Comparison of ENCODE assay signal across 22 cellular contexts in genomic region chrX:106391284-106391852, GRCh38.
DNase-seq lines count a peak whose midpoint lies in the region; ATAC-seq and TF ChIP-seq lines count a peak whose summit lies in the region.
"Had no signal": no experiment of that assay in that cellular context is flagged by ENCODE, and none has a peak within 500 bp of the region (broad histone marks: within the 10 kb centered on the region; RNA-seq: fewer than 3 reads in every experiment).

No MANE protein-coding gene starts in this region.

- H3K9ac ChIP-seq in PC-3 (ENCODE audit: low read length), result no peak overlapping the region
- H3K9ac ChIP-seq: GM23248, KMS-11 had no signal

- H3K9me2 ChIP-seq in PC-3 (replicated peaks; ENCODE audit: low read length), result no peaks in the 10 kb centered on the region

- H3K27me3 ChIP-seq in PC-3 (ENCODE audit: low read length) (no peaks in the 10 kb centered on the region), testis (no peaks in the 10 kb centered on the region), H7 (ENCODE audit: control insufficient read depth, insufficient read depth, low read length) (no peaks in the 10 kb centered on the region)
- H3K27me3 ChIP-seq: SJSA1 had no signal

- intact Hi-C loops in PC-3 (cut with micrococcal nuclease) (loop anchor here (10.0 kb wide), 2 partner anchors 77 to 187 kb away; no protein-coding TSS in a partner anchor), testis (cut with DNase I; ENCODE audit: low total_unique reads) (no loop called here)

- no TSS peak for BruUV-seq in PC-3 (replicated peaks; lab: Mats Ljungman, UMichigan)

- peak; percentile 22; the same call in 1 of the 2 replicates for ATAC-seq in PC-3
- ATAC-seq: GM12878 had no signal

- CTCF ChIA-PET in PC-3 (lab: Charles Lee), result no interaction called here

- H3K79me2 ChIP-seq in PC-3 (ENCODE audit: low read length), result no peaks in the 10 kb centered on the region

- no peak overlapping the region for H2AFZ ChIP-seq in PC-3 (ENCODE audit: low read length)
- H2AFZ ChIP-seq: GM23248 had no signal

- no peak for DNase-seq in PC-3
- DNase-seq in myocyte (ENCODE audit: low read depth), result peak; percentile 5
- DNase-seq in testis, result peak; percentile 16
- DNase-seq in H7, result no peak
- no peak for DNase-seq in CD1c-positive myeloid dendritic cell (ENCODE audit: extremely low spot score)
- no peak for DNase-seq in NCI-H774 (lab: John Stamatoyannopoulos, UW)
- DNase-seq: COR-L47, DMS 273 treated with DMSO at 0.1 percent for 48 hours, DND-41, GM23248, IMR-90, NCI-H1092 treated with DMSO at 0.1 percent for 48 hours, NCI-H1436 treated with DMSO at 0.1 percent for 48 hours, NCI-H1930, NCI-H226, NCI-H524, NCI-H82 had no signal

- POLR2A ChIA-PET in PC-3 (lab: Charles Lee; ENCODE audit: unreplicated experiment), result no interaction called here

- H3K27ac ChIP-seq in PC-3 (ENCODE audit: low read length), result no peak overlapping the region
- H3K27ac ChIP-seq in cingulate gyrus (ENCODE audit: low read depth, low read length), result peak overlapping the region; percentile 25
- H3K27ac ChIP-seq in testis, result no peak overlapping the region
- H3K27ac ChIP-seq: GM23248, KMS-11, SJSA1 had no signal

- H3K36me3 ChIP-seq in PC-3 (ENCODE audit: low read depth, low read length), result no peaks in the 10 kb centered on the region
- H3K36me3 ChIP-seq in testis (ENCODE audit: low read depth, missing control alignments), result no peaks in the 10 kb centered on the region
- no peaks in the 10 kb centered on the region for H3K36me3 ChIP-seq in H7 (replicated peaks; ENCODE audit: control insufficient read depth, insufficient read depth, low read length)
- H3K36me3 ChIP-seq: HAP-1, SJSA1 had no signal

- no peak for TF ChIP-seq POLR2A in testis (IDR thresholded peaks at IDR 0.05)

- no peaks in the 10 kb centered on the region for H4K20me1 ChIP-seq in PC-3 (ENCODE audit: low read length)

- H3K9me3 ChIP-seq in PC-3 (ENCODE audit: low read length) (no peaks in the 10 kb centered on the region), testis (no peaks in the 10 kb centered on the region)
- H3K9me3 ChIP-seq: HAP-1, SJSA1 had no signal

- no peaks in the 10 kb centered on the region for H3F3A ChIP-seq in PC-3 (ENCODE audit: low read length, unreplicated experiment)

- H3K4me2 ChIP-seq in PC-3 (ENCODE audit: low read length), result no peak overlapping the region
- H3K4me2 ChIP-seq: KMS-11 had no signal

- H3K4me3 ChIP-seq in PC-3 (ENCODE audit: low read length) (no peak overlapping the region), testis (no peak overlapping the region), H7 (ENCODE audit: insufficient read depth, low read depth, low read length) (no peak overlapping the region)
- H3K4me3 ChIP-seq: GM12878, GM23248, HAP-1, SJSA1 had no signal

- no peaks in the 10 kb centered on the region for H3K4me1 ChIP-seq in PC-3 (ENCODE audit: insufficient read depth, low read length)
- H3K4me1 ChIP-seq in testis, result no peaks in the 10 kb centered on the region
- H3K4me1 ChIP-seq: HAP-1, SJSA1 had no signal

- WGBS in testis, 2 donors, result 63 to 89% methylated on average over 3 to 4 of the region's 4 CpGs

- TF ChIP-seq CTCF in PC-3 (conservative IDR thresholded peaks at IDR 0.05; ENCODE audit: low read depth, low read length), result no peak
- no peak for TF ChIP-seq CTCF in testis (IDR thresholded peaks at IDR 0.05)

Comparison
In these comparisons a context has a peak if more than half of its experiments do, and no peak if none do; other contexts are left out.
1. DNase-seq: peak in myocyte (single experiment) and testis (single experiment); none in PC-3 (single experiment), H7 (single experiment), CD1c-positive myeloid dendritic cell (single experiment) and NCI-H774 (single experiment).